In the genomic region with DNA sequence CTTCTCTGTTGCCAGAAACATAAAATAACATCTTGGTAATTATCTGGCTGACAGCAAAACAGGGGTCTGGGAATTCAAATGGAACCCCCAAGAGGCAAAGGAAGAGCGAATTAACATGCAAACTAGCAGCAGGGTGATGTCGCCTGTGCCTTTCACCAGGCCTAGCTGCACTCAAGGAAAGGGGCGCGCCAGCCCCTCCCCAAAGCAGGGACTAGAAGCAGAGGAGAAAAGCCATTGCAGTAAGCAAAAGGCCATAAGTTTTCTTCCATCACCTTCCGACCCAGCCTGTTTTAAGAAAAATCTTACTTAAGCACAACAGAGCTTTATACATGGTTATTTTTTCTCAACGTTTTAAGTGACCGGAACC, we compare ENCODE assay signal across 8 cellular contexts. TPM values are rescaled to one million over a fixed set of nuclear protein-coding genes. Genes with fewer than 3 reads are reported as not detected.
DNase-seq lines count a peak whose midpoint lies in the region; ATAC-seq, FAIRE-seq and TF ChIP-seq lines count a peak whose summit lies in the region.

No MANE protein-coding gene starts in this region.

- 0% methylated on average over 7 of the region's 7 CpGs for WGBS in right lobe of liver (ENCODE audit: insufficient coverage, low coverage, low lambda C conversion rate, missing lambda C conversion rate)

- H3K27ac ChIP-seq in BLaER1 treated with 17β-estradiol and CSF1 and Interleukin-3, amounts not matched to agents 10 nM and 100 nM: peak overlapping the region; percentile 75 to 96 (median 89)
- H3K27ac ChIP-seq in astrocyte (ENCODE audit: low read depth, low read length) (peak overlapping the region; percentile 86), right lobe of liver (peak overlapping the region; percentile 46 to 70 (median 56)), uterus (peak overlapping the region; percentile 78 to 87)

- H3K36me3 ChIP-seq in BLaER1 treated with 17β-estradiol and CSF1 and Interleukin-3, amounts not matched to agents 10 nM and 100 nM: peaks cover 5 to 38% (median 24%) of the 10 kb centered on the region in 11 experiments; a peak in 18 of 22 replicates
- H3K36me3 ChIP-seq in astrocyte (ENCODE audit: insufficient read depth, low read length): no peaks in the 10 kb centered on the region
- H3K36me3 ChIP-seq in right lobe of liver: no peaks in the 10 kb centered on the region
- H3K36me3 ChIP-seq in uterus: no peaks in the 10 kb centered on the region

- peaks cover 35% of the 10 kb centered on the region for H3K79me2 ChIP-seq in astrocyte (ENCODE audit: insufficient read depth, low read length)

- DNase-seq in astrocyte (ENCODE audit: low read depth) (no peak), right lobe of liver (no peak), uterus (no peak), HPDE6-E6E7 (ENCODE audit: extremely low spot score) (no peak), AG08396 (ENCODE audit: low spot score) (no peak)

- no peak for TF ChIP-seq CTCF in astrocyte (IDR thresholded peaks at IDR 0.05; ENCODE audit: insufficient read depth, low read depth, low read length)
- no peak for TF ChIP-seq CTCF in right lobe of liver (IDR thresholded peaks at IDR 0.05)
- no peak for TF ChIP-seq CTCF in uterus (IDR thresholded peaks at IDR 0.05)

- no peak for FAIRE-seq in astrocyte (lab: Jason Lieb, UNC)

- H3K27me3 Mint-ChIP-seq in astrocyte (ENCODE audit: low read depth, unreplicated experiment): peaks cover 1% of the 10 kb centered on the region

- ATAC-seq in GM19372 (IDR thresholded peaks at IDR 0.05; ENCODE audit: low read depth, unreplicated experiment) (peak; percentile 8), HG03432 (IDR thresholded peaks at IDR 0.05; ENCODE audit: unreplicated experiment) (peak; percentile 19), right lobe of liver (no peak)

- H3K36me3 Mint-ChIP-seq in astrocyte (ENCODE audit: low read depth, unreplicated experiment): no peaks in the 10 kb centered on the region

- peaks cover 5% of the 10 kb centered on the region for H3K4me1 Mint-ChIP-seq in astrocyte (ENCODE audit: low read depth, unreplicated experiment)

- H3K9me3 Mint-ChIP-seq in astrocyte (ENCODE audit: unreplicated experiment): peaks cover 2% of the 10 kb centered on the region

- H3K4me1 ChIP-seq in BLaER1 treated with 17β-estradiol and CSF1 and Interleukin-3, amounts not matched to agents 10 nM and 100 nM: peaks cover 10 to 21% (median 12%) of the 10 kb centered on the region in 10 experiments; a peak in 19 of 20 replicates
- H3K4me1 ChIP-seq in astrocyte (ENCODE audit: insufficient read depth, low read length): peaks cover 8% of the 10 kb centered on the region
- peaks cover 0 to 22% (median 3%) of the 10 kb centered on the region in 4 donors for H3K4me1 ChIP-seq in right lobe of liver
- H3K4me1 ChIP-seq in uterus: no peaks in the 10 kb centered on the region

- H3K4me2 ChIP-seq in BLaER1 treated with 17β-estradiol and CSF1 and Interleukin-3, amounts not matched to agents 10 nM and 100 nM: peak overlapping the region; percentile 79 to 96 (median 90)
- H3K4me2 ChIP-seq in astrocyte (ENCODE audit: low read length): peak overlapping the region; percentile 95

- H3K9ac ChIP-seq in BLaER1 treated with 17β-estradiol and CSF1 and Interleukin-3, amounts not matched to agents 10 nM and 100 nM: peak overlapping the region; percentile 77 to 93 (median 88)
- peak overlapping the region; percentile 86 for H3K9ac ChIP-seq in astrocyte (ENCODE audit: low read length)

- intact Hi-C loops in right lobe of liver (cut with DNase I) (no loop called here), uterus (cut with DNase I; ENCODE audit: low total_unique reads) (no loop called here)

- TF ChIP-seq POLR2A in right lobe of liver (IDR thresholded peaks at IDR 0.05): no peak
- no peak for TF ChIP-seq POLR2A in uterus (IDR thresholded peaks at IDR 0.05)

- peak overlapping the region; percentile 95 for H2AFZ ChIP-seq in astrocyte (ENCODE audit: low read depth, low read length)

- H3K9me3 ChIP-seq in BLaER1 treated with 17β-estradiol and CSF1 and Interleukin-3, amounts not matched to agents 10 nM and 100 nM (replicated peaks in 1 of 11): peaks cover 0 to 8% (median 3%) of the 10 kb centered on the region in 11 experiments; a peak in 7 of 22 replicates
- no peaks in the 10 kb centered on the region for H3K9me3 ChIP-seq in astrocyte (ENCODE audit: insufficient read depth, low read depth, low read length)
- no peaks in the 10 kb centered on the region for H3K9me3 ChIP-seq in right lobe of liver
- H3K9me3 ChIP-seq in uterus: no peaks in the 10 kb centered on the region

- H4K20me1 ChIP-seq in BLaER1 treated with 17β-estradiol and CSF1 and Interleukin-3, amounts not matched to agents 10 nM and 100 nM: 0 out of 22 replicates have a peak, but pooled peaks cover 0 to 7% (median 0%) of the 10 kb centered on the region in 11 experiments
- H4K20me1 ChIP-seq in astrocyte (ENCODE audit: insufficient read depth, low read length): no peaks in the 10 kb centered on the region

- peak overlapping the region; percentile 96 for H3K27ac Mint-ChIP-seq in astrocyte (ENCODE audit: unreplicated experiment)

- peak overlapping the region; percentile 66 to 83 (median 76) for H3K4me3 ChIP-seq in BLaER1 treated with 17β-estradiol and CSF1 and Interleukin-3, amounts not matched to agents 10 nM and 100 nM
- peak overlapping the region; percentile 94 for H3K4me3 ChIP-seq in astrocyte (ENCODE audit: insufficient read depth, low read depth, low read length)
- peak overlapping the region; percentile 64 to 79 (median 75) for H3K4me3 ChIP-seq in right lobe of liver
- H3K4me3 ChIP-seq in uterus: peak overlapping the region; percentile 73 to 88

- H3K27me3 ChIP-seq in BLaER1 treated with 17β-estradiol and CSF1 and Interleukin-3, amounts not matched to agents 10 nM and 100 nM: no peaks in the 10 kb centered on the region
- H3K27me3 ChIP-seq in astrocyte (ENCODE audit: insufficient read depth, low read length) (peaks cover 2% of the 10 kb centered on the region), right lobe of liver (no peaks in the 10 kb centered on the region), uterus (no peaks in the 10 kb centered on the region)

- peak overlapping the region; percentile 98 for H3K4me3 Mint-ChIP-seq in astrocyte (ENCODE audit: unreplicated experiment)

RNA-seq across cellular contexts. Expression of a gene that starts 0.5 kb away (rescaled TPM):
- total RNA-seq in astrocyte: 6.1 and 9.0 TPM in 2 replicates
- 10 to 100 TPM in 1 of 6 experiments, 1 to 10 TPM in 5; 1.8 to 10.0 (median 2.8) TPM for total RNA-seq in right lobe of liver
- 10 to 100 TPM in 3 of 4 donors, 1 to 10 TPM in 1; 8.8 to 47.6 (median 27.8) TPM for total RNA-seq in uterus

Comparison
In these comparisons a context has a peak if more than half of its experiments do, and no peak if none do; other contexts are left out.
1. ATAC-seq: peak in GM19372 (single experiment) and HG03432 (single experiment); none in right lobe of liver (0 of 4).
2. Peak in every context shown above with its lines, with median percentiles within 50 percentile points of each other: H3K27ac ChIP-seq and H3K4me3 ChIP-seq.